8 cellular contexts compared by ENCODE assay signal in genomic region chr1:154360288-154360687, GRCh38. TPM values are rescaled to one million over a fixed set of nuclear protein-coding genes. Genes with fewer than 3 reads are reported as not detected.
"Had no signal": no experiment of that assay in that cellular context is flagged by ENCODE, and none has a peak within 500 bp of the region (broad histone marks: within the 10 kb centered on the region; RNA-seq: fewer than 3 reads in every experiment).

No MANE protein-coding gene starts in this region.

- DNase-seq: GDM1, GF-D8 had no signal

- FAIRE-seq: G401.6, GM12878, GM12891, GM12892, GM18507, GM19239 had no signal

- H3K4me3 ChIP-seq: GM12878 had no signal

- ATAC-seq: GM12878 had no signal

RNA-seq across cellular contexts. Expression of gene AQP10, which starts 39.4 kb away (rescaled TPM):
- total RNA-seq: GM12878 had no signal
- polyA plus RNA-seq: GM12878 had no signal
